ENCODE assay signal across 8 cellular contexts in genomic region chr7:2864999-2865670, GRCh38. TPM values are rescaled to one million over a fixed set of nuclear protein-coding genes. Genes with fewer than 3 reads are reported as not detected.
DNase-seq lines count a peak whose midpoint lies in the region; ATAC-seq lines count a peak whose summit lies in the region.

No MANE protein-coding gene starts in this region.

- ATAC-seq in GM19351 (IDR thresholded peaks at IDR 0.05; ENCODE audit: unreplicated experiment): peak; percentile 40
- ATAC-seq in HG03025 (IDR thresholded peaks at IDR 0.05; ENCODE audit: low FRiP score, unreplicated experiment): no peak

- peak; percentile 39 to 40 for DNase-seq in AML-193 (lab: John Stamatoyannopoulos, UW)
- peak; percentile 22 for DNase-seq in NCI-H2196 (lab: John Stamatoyannopoulos, UW; ENCODE audit: unreplicated experiment)
- DNase-seq in activated CD4-positive, alpha-beta T cell treated with anti-CD3 and anti-CD28 coated beads, Interleukin-2, amount 50 U/mL, for 24 hours (ENCODE audit: low read depth in 1 of 2, low spot score in 1 of 2): peak; percentile 60 to 73
- peak; percentile 56 for DNase-seq in dedifferentiated amniotic fluid mesenchymal stem cell (ENCODE audit: extremely low spot score)
- peak; percentile 70 to 78 for DNase-seq in lung microvascular endothelial cell (ENCODE audit: low read depth in 2 of 2)
- DNase-seq in stimulated activated CD8-positive, alpha-beta memory T cell treated with anti-CD3 and anti-CD28 coated beads, Interleukin-15, amount 100 ng/mL, for 48 hours (ENCODE audit: low read depth in 2 of 2): peak; percentile 52 to 56

RNA-seq across cellular contexts. Expression of gene GNA12, which starts 21.0 kb away (rescaled TPM):
- total RNA-seq in lung microvascular endothelial cell: 22.0 and 27.2 TPM in 2 replicates

Comparison
In these comparisons a context has a peak if more than half of its experiments do, and no peak if none do; other contexts are left out.
1. DNase-seq: peak in every context shown above with its lines; median percentile 74 in lung microvascular endothelial cell; 66 in activated CD4-positive, alpha-beta T cell treated with anti-CD3 and anti-CD28 coated beads, Interleukin-2, amount 50 U/mL, for 24 hours; 56 in dedifferentiated amniotic fluid mesenchymal stem cell; 54 in stimulated activated CD8-positive, alpha-beta memory T cell treated with anti-CD3 and anti-CD28 coated beads, Interleukin-15, amount 100 ng/mL, for 48 hours; 40 in AML-193; 22 in NCI-H2196.